21 cellular contexts compared by ENCODE assay signal in the genomic region with DNA sequence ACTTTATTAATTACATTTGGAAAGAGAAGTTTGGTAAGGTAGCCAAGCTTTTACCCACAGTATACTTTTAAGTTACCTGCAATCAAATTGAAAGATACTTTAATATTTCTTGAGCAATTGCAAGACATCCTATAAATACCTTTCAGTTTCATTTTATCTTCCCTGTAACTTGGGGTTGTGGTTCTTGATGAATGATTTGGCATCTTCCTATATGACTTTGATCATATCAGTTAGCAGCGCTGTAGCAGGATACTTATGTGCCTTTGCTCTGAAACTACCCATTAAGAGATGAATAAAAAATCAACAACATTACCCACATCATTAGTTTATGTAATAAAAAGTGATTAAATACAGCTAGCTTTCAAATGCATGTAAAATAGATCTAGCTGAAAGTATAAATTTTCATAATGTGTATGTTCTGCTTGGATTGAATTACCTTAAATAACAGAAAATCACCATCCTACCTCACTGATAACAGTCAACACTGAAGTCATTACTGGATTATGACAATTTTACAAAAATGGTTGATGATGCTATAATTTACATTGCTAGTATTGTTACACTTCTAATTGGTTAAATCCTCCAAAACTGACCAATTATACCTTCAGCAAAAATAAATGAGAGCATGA. TPM values are rescaled to one million over a fixed set of nuclear protein-coding genes. Genes with fewer than 3 reads are reported as not detected.
A peak's percentile ranks its signal among the peaks of the same experiment; 100 is the strongest.
DNase-seq lines count a peak whose midpoint lies in the region; ATAC-seq and TF ChIP-seq lines count a peak whose summit lies in the region.
"Had no signal": no experiment of that assay in that cellular context is flagged by ENCODE, and none has a peak within 500 bp of the region (broad histone marks: within the 10 kb centered on the region; RNA-seq: fewer than 3 reads in every experiment).

No MANE protein-coding gene starts in this region.

- no peaks in the 10 kb centered on the region for H3K4me1 ChIP-seq in stomach

- H3K27ac Mint-ChIP-seq in activated naive CD8-positive, alpha-beta T cell treated with anti-CD3 and anti-CD28 coated beads, Interleukin-2, amount 10 ng/mL, durations not matched to agents 7 days and 5 days: peak overlapping the region; percentile 67
- H3K27ac Mint-ChIP-seq in activated naive CD8-positive, alpha-beta T cell treated with anti-CD3 and anti-CD28 coated beads for 36 hours: no peak overlapping the region
- H3K27ac Mint-ChIP-seq in activated T-helper 17 cell treated with anti-CD3 and anti-CD28 coated beads, Interleukin-2, amount 50 U/mL, for 72 hours: no peak overlapping the region
- no peak overlapping the region for H3K27ac Mint-ChIP-seq in stimulated activated naive CD8-positive, alpha-beta T cell treated with anti-CD3 and anti-CD28 coated beads, Interleukin-15, amount 100 ng/mL, for 72 hours
- H3K27ac Mint-ChIP-seq: CD14-positive monocyte, H9, IgD-negative memory B cell had no signal

- no peaks in the 10 kb centered on the region for H3K9me3 ChIP-seq in stomach

- peaks cover 2% of the 10 kb centered on the region for H3K36me3 Mint-ChIP-seq in activated naive CD8-positive, alpha-beta T cell treated with anti-CD3 and anti-CD28 coated beads, Interleukin-2, amount 10 ng/mL, durations not matched to agents 7 days and 5 days
- no peaks in the 10 kb centered on the region for H3K36me3 Mint-ChIP-seq in activated naive CD8-positive, alpha-beta T cell treated with anti-CD3 and anti-CD28 coated beads for 36 hours
- no peaks in the 10 kb centered on the region for H3K36me3 Mint-ChIP-seq in activated T-helper 17 cell treated with anti-CD3 and anti-CD28 coated beads, Interleukin-2, amount 50 U/mL, for 72 hours (ENCODE audit: low read depth)
- H3K36me3 Mint-ChIP-seq: CD14-positive monocyte had no signal

- 0 to 25% (median 2%) methylated on average over 1 of the region's 1 CpG for WGBS in stomach, 5 donors
- 0% methylated on average over 1 of the region's 1 CpG for WGBS in lower leg skin, 2 donors

- H3K4me1 Mint-ChIP-seq in activated naive CD8-positive, alpha-beta T cell treated with anti-CD3 and anti-CD28 coated beads, Interleukin-2, amount 10 ng/mL, durations not matched to agents 7 days and 5 days: peaks cover 12% of the 10 kb centered on the region
- H3K4me1 Mint-ChIP-seq in activated naive CD8-positive, alpha-beta T cell treated with anti-CD3 and anti-CD28 coated beads for 36 hours: peaks cover 11% of the 10 kb centered on the region
- H3K4me1 Mint-ChIP-seq in activated T-helper 17 cell treated with anti-CD3 and anti-CD28 coated beads, Interleukin-2, amount 50 U/mL, for 72 hours: peaks cover 8% of the 10 kb centered on the region
- H3K4me1 Mint-ChIP-seq in stimulated activated naive CD8-positive, alpha-beta T cell treated with anti-CD3 and anti-CD28 coated beads, Interleukin-15, amount 100 ng/mL, for 72 hours: peaks cover 7% of the 10 kb centered on the region
- H3K4me1 Mint-ChIP-seq: CD14-positive monocyte, H9 had no signal

- no peaks in the 10 kb centered on the region for H3K36me3 ChIP-seq in stomach

- TF ChIP-seq POLR2A in stomach (IDR thresholded peaks at IDR 0.05) (no peak), lower leg skin (IDR thresholded peaks at IDR 0.05) (no peak)

- H3K27me3 ChIP-seq in stomach: no peaks in the 10 kb centered on the region

- H3K4me3 ChIP-seq in stomach (no peak overlapping the region), lower leg skin (ENCODE audit: low read depth, poor library complexity, severe bottlenecking) (no peak overlapping the region)

- H3K9me3 Mint-ChIP-seq in activated naive CD8-positive, alpha-beta T cell treated with anti-CD3 and anti-CD28 coated beads, Interleukin-2, amount 10 ng/mL, durations not matched to agents 7 days and 5 days: peaks cover 2% of the 10 kb centered on the region
- no peaks in the 10 kb centered on the region for H3K9me3 Mint-ChIP-seq in activated naive CD8-positive, alpha-beta T cell treated with anti-CD3 and anti-CD28 coated beads for 36 hours
- H3K9me3 Mint-ChIP-seq in activated T-helper 17 cell treated with anti-CD3 and anti-CD28 coated beads, Interleukin-2, amount 50 U/mL, for 72 hours: no peaks in the 10 kb centered on the region
- peaks cover 0 to 4% of the 10 kb centered on the region in 2 donors for H3K9me3 Mint-ChIP-seq in stimulated activated naive CD8-positive, alpha-beta T cell treated with anti-CD3 and anti-CD28 coated beads, Interleukin-15, amount 100 ng/mL, for 72 hours
- H3K9me3 Mint-ChIP-seq: H9, IgD-negative memory B cell had no signal

- H3K27me3 Mint-ChIP-seq in activated naive CD8-positive, alpha-beta T cell treated with anti-CD3 and anti-CD28 coated beads, Interleukin-2, amount 10 ng/mL, durations not matched to agents 7 days and 5 days: no peaks in the 10 kb centered on the region
- H3K27me3 Mint-ChIP-seq in activated naive CD8-positive, alpha-beta T cell treated with anti-CD3 and anti-CD28 coated beads for 36 hours: no peaks in the 10 kb centered on the region
- no peaks in the 10 kb centered on the region for H3K27me3 Mint-ChIP-seq in activated T-helper 17 cell treated with anti-CD3 and anti-CD28 coated beads, Interleukin-2, amount 50 U/mL, for 72 hours
- no peaks in the 10 kb centered on the region for H3K27me3 Mint-ChIP-seq in stimulated activated naive CD8-positive, alpha-beta T cell treated with anti-CD3 and anti-CD28 coated beads, Interleukin-15, amount 100 ng/mL, for 72 hours
- H3K27me3 Mint-ChIP-seq: IgD-negative memory B cell had no signal

- DNase-seq in activated CD4-positive, CD25-positive, alpha-beta regulatory T cell treated with anti-CD3 and anti-CD28 coated beads, Interleukin-2, amount 50 U/mL, for 72 hours: no peak
- no peak for DNase-seq in activated naive CD8-positive, alpha-beta T cell treated with anti-CD3 and anti-CD28 coated beads, Interleukin-2, amount 10 ng/mL, durations not matched to agents 7 days and 5 days
- DNase-seq in activated naive CD8-positive, alpha-beta T cell treated with anti-CD3 and anti-CD28 coated beads for 36 hours: no peak
- DNase-seq in stimulated activated naive CD8-positive, alpha-beta T cell treated with anti-CD3 and anti-CD28 coated beads, Interleukin-15, amount 100 ng/mL, for 72 hours: no peak
- DNase-seq in stomach: no peak
- no peak for DNase-seq in lower leg skin (ENCODE audit: low spot score in 2 of 2)
- DNase-seq: DMS 273 treated with DMSO at 0.1 percent for 48 hours; GF-D8; H9; Kasumi-1; NCI-H1105 treated with DMSO at 0.1 percent for 48 hours; NCI-H1694; NCI-H2081 treated with DMSO at 0.1 percent for 48 hours; NCI-H748 treated with DMSO at 0.1 percent for 48 hours; NK-92 treated with Interleukin-12 subunit alpha and Interleukin-12 subunit beta, amount 100 ng/mL, for 24 hours; Right ventricle myocardium superior had no signal

- TF ChIP-seq CTCF in stomach (IDR thresholded peaks at IDR 0.05) (no peak), lower leg skin (IDR thresholded peaks at IDR 0.05) (no peak)

- no peak overlapping the region for H3K27ac ChIP-seq in stomach
- H3K27ac ChIP-seq: 22Rv1 had no signal

- intact Hi-C loops in stomach (cut with DNase I; ENCODE audit: low total_unique reads): no loop called here
- intact Hi-C loops in lower leg skin (cut with DNase I; ENCODE audit: low total_unique reads): no loop called here

- POLR2A ChIA-PET in activated naive CD8-positive, alpha-beta T cell treated with anti-CD3 and anti-CD28 coated beads, Interleukin-2, amount 10 ng/mL, durations not matched to agents 7 days and 5 days (lab: Charles Lee): no interaction called here

- H3K4me3 Mint-ChIP-seq in activated naive CD8-positive, alpha-beta T cell treated with anti-CD3 and anti-CD28 coated beads, Interleukin-2, amount 10 ng/mL, durations not matched to agents 7 days and 5 days: peak overlapping the region; percentile 54
- H3K4me3 Mint-ChIP-seq in activated naive CD8-positive, alpha-beta T cell treated with anti-CD3 and anti-CD28 coated beads for 36 hours: no peak overlapping the region
- no peak overlapping the region for H3K4me3 Mint-ChIP-seq in activated T-helper 17 cell treated with anti-CD3 and anti-CD28 coated beads, Interleukin-2, amount 50 U/mL, for 72 hours
- H3K4me3 Mint-ChIP-seq in stimulated activated naive CD8-positive, alpha-beta T cell treated with anti-CD3 and anti-CD28 coated beads, Interleukin-15, amount 100 ng/mL, for 72 hours: no peak overlapping the region
- H3K4me3 Mint-ChIP-seq: CD14-positive monocyte, H9, IgD-negative memory B cell had no signal

- ATAC-seq in activated CD4-positive, CD25-positive, alpha-beta regulatory T cell treated with anti-CD3 and anti-CD28 coated beads, Interleukin-2, amount 50 U/mL, for 24 hours: peak; percentile 91 to 92
- ATAC-seq in activated naive CD8-positive, alpha-beta T cell treated with anti-CD3 and anti-CD28 coated beads, Interleukin-2, amount 10 ng/mL, durations not matched to agents 7 days and 5 days (ENCODE audit: low read depth): peak; percentile 92
- peak; percentile 86 for ATAC-seq in activated T-helper 17 cell treated with anti-CD3 and anti-CD28 coated beads, Interleukin-2, amount 50 U/mL, for 72 hours (replicated peaks)
- ATAC-seq in stimulated activated naive CD8-positive, alpha-beta T cell treated with anti-CD3 and anti-CD28 coated beads, Interleukin-15, amount 100 ng/mL, for 72 hours: peak; percentile 86

- no peak for TF ChIP-seq EP300 in stomach (IDR thresholded peaks at IDR 0.05)

RNA-seq across cellular contexts. Expression of gene MMADHC, which starts 50.4 kb away (rescaled TPM):
- 10 to 100 TPM; 75.8 to 82.2 TPM for total RNA-seq in activated naive CD8-positive, alpha-beta T cell treated with anti-CD3 and anti-CD28 coated beads, Interleukin-2, amount 10 ng/mL, durations not matched to agents 7 days and 5 days
- total RNA-seq in activated naive CD8-positive, alpha-beta T cell treated with anti-CD3 and anti-CD28 coated beads for 36 hours: 100 to 1,000 TPM; 151 to 153 TPM
- 100 to 1,000 TPM in 1 of 2 donors, 10 to 100 TPM in 1; 99.4 to 120 TPM for total RNA-seq in activated T-helper 17 cell treated with anti-CD3 and anti-CD28 coated beads, Interleukin-2, amount 50 U/mL, for 72 hours
- total RNA-seq in stomach (100 to 1,000 TPM in 1 of 5 donors, 10 to 100 TPM in 4; 34.1 to 129 (median 61.8) TPM), lower leg skin (100 to 1,000 TPM in 2 of 4 donors, 10 to 100 TPM in 2; 66.3 to 118 (median 95.4) TPM)
- 100 to 1,000 TPM in 1 of 3 donors, 10 to 100 TPM in 2; 64.2 to 116 (median 82.7) TPM for polyA plus RNA-seq in stomach
